In genomic region chr1:56451491-56451890, GRCh38 we compare ENCODE assay signal across 29 cellular contexts.
DNase-seq lines count a peak whose midpoint lies in the region; ATAC-seq, FAIRE-seq and TF ChIP-seq lines count a peak whose summit lies in the region.
"Had no signal": no experiment of that assay in that cellular context is flagged by ENCODE, and none has a peak within 500 bp of the region (broad histone marks: within the 10 kb centered on the region; RNA-seq: fewer than 3 reads in every experiment).

No MANE protein-coding gene starts in this region.

- ATAC-seq in HG03095 (IDR thresholded peaks at IDR 0.05; ENCODE audit: unreplicated experiment): no peak
- ATAC-seq: activated T-cell treated with anti-CD3 and anti-CD28 coated beads, Interleukin-2, amount 50 U/mL, for 4 hours; K562 had no signal

- DNase-seq in DMS53 (lab: John Stamatoyannopoulos, UW) (peak; percentile 38), DMS53 treated with DMSO at 0.1 percent for 48 hours (lab: John Stamatoyannopoulos, UW; ENCODE audit: unreplicated experiment) (no peak), kidney (no peak), type B pancreatic cell (ENCODE audit: extremely low spot score, unreplicated experiment) (no peak), iPS-NIHi7 (ENCODE audit: extremely low spot score) (no peak)
- DNase-seq in activated T-cell treated with anti-CD3 and anti-CD28 coated beads, Interleukin-2, amount 50 U/mL, for 48 hours: no peak
- DNase-seq: 8988T; activated CD4-positive, alpha-beta T cell treated with anti-CD3 and anti-CD28 coated beads, Interleukin-2, amount 10 ng/mL, durations not matched to agents 7 days and 5 days; activated naive CD4-positive, alpha-beta T cell; activated T-cell treated with anti-CD3 and anti-CD28 coated beads, Interleukin-2, amount 50 U/mL, for 4 hours; AML-193; CD4-positive, alpha-beta T cell; EL; glutamatergic neuron; GM23248; mammary epithelial cell; NCI-H2081; NCI-H774; occipital lobe; retina; stimulated activated CD4-positive, alpha-beta T cell treated with anti-CD3 and anti-CD28 coated beads, Interleukin-2, amount 100 ng/mL, for 48 hours; SW 1271 had no signal

- H3K9ac ChIP-seq in kidney (ENCODE audit: low read length in 2 of 2): no peak overlapping the region
- H3K9ac ChIP-seq: GM23248 had no signal

- H3K27me3 Mint-ChIP-seq in nephron (ENCODE audit: low read depth): peaks cover 4% of the 10 kb centered on the region
- no peaks in the 10 kb centered on the region for H3K27me3 Mint-ChIP-seq in type B pancreatic cell
- H3K27me3 Mint-ChIP-seq: activated CD4-positive, alpha-beta T cell treated with anti-CD3 and anti-CD28 coated beads, Interleukin-2, amount 10 ng/mL, durations not matched to agents 7 days and 5 days; CD4-positive, alpha-beta T cell had no signal

- H3K9me3 Mint-ChIP-seq in nephron (no peaks in the 10 kb centered on the region), type B pancreatic cell (peaks cover 4% of the 10 kb centered on the region)
- H3K9me3 Mint-ChIP-seq: activated CD4-positive, alpha-beta T cell treated with anti-CD3 and anti-CD28 coated beads, Interleukin-2, amount 10 ng/mL, durations not matched to agents 7 days and 5 days; activated T-cell treated with anti-CD3 and anti-CD28 coated beads, Interleukin-2, amount 50 U/mL, for 4 hours; CD4-positive, alpha-beta T cell had no signal

- H3K27ac ChIP-seq in kidney (ENCODE audit: low read depth in 2 of 2, low read length in 2 of 2): peak overlapping the region; percentile 1 to 15
- H3K27ac ChIP-seq: GM23248, suprapubic skin had no signal

- H3K4me1 Mint-ChIP-seq in nephron (peaks cover 60% of the 10 kb centered on the region), type B pancreatic cell (ENCODE audit: unreplicated experiment) (peaks cover 38% of the 10 kb centered on the region)
- H3K4me1 Mint-ChIP-seq: activated CD4-positive, alpha-beta T cell treated with anti-CD3 and anti-CD28 coated beads, Interleukin-2, amount 10 ng/mL, durations not matched to agents 7 days and 5 days had no signal

- H3K4me3 Mint-ChIP-seq in nephron: peak overlapping the region in 1 of 3 experiments; percentile 3
- peak overlapping the region; percentile 1 for H3K4me3 Mint-ChIP-seq in type B pancreatic cell
- H3K4me3 Mint-ChIP-seq: activated CD4-positive, alpha-beta T cell treated with anti-CD3 and anti-CD28 coated beads, Interleukin-2, amount 10 ng/mL, durations not matched to agents 7 days and 5 days; activated T-cell treated with anti-CD3 and anti-CD28 coated beads, Interleukin-2, amount 50 U/mL, for 4 hours; CD4-positive, alpha-beta T cell had no signal

- intact Hi-C loops in kidney (cut with DNase I): no loop called here

- H3K4me1 ChIP-seq in kidney (ENCODE audit: control insufficient read depth in 1 of 2, insufficient read depth in 1 of 2, low read depth in 1 of 2, low read length in 2 of 2): peaks cover 20 to 42% of the 10 kb centered on the region in 2 donors

- H3K36me3 Mint-ChIP-seq in nephron (ENCODE audit: low read depth) (no peaks in the 10 kb centered on the region), type B pancreatic cell (no peaks in the 10 kb centered on the region)

- FAIRE-seq in kidney (lab: Jason Lieb, UNC): no peak
- FAIRE-seq: GM12891, K562, urothelium cell line had no signal

- TF ChIP-seq CTCF in kidney (IDR thresholded peaks at IDR 0.05; ENCODE audit: borderline replicate concordance, extremely low read depth, insufficient read depth) (no peak), nephron (IDR thresholded peaks at IDR 0.05; ENCODE audit: unreplicated experiment in 3 of 3) (no peak), type B pancreatic cell (conservative IDR thresholded peaks at IDR 0.05) (no peak)

- H3K9me3 ChIP-seq in kidney (ENCODE audit: control insufficient read depth in 1 of 2, low read length in 2 of 2): no peaks in the 10 kb centered on the region
- H3K9me3 ChIP-seq: MG63, suprapubic skin had no signal

- no peaks in the 10 kb centered on the region for H3K36me3 ChIP-seq in kidney (ENCODE audit: control insufficient read depth in 1 of 2, insufficient read depth in 2 of 2, low read length in 2 of 2)
- H3K36me3 ChIP-seq: MG63, suprapubic skin had no signal

- H3K27ac Mint-ChIP-seq in nephron (peak overlapping the region; percentile 67 to 93 (median 84)), type B pancreatic cell (peak overlapping the region; percentile 46)
- H3K27ac Mint-ChIP-seq: activated CD4-positive, alpha-beta T cell treated with anti-CD3 and anti-CD28 coated beads, Interleukin-2, amount 10 ng/mL, durations not matched to agents 7 days and 5 days; CD4-positive, alpha-beta T cell had no signal

- H3K4me3 ChIP-seq in kidney (ENCODE audit: low read length in 2 of 2): no peak overlapping the region
- H3K4me3 ChIP-seq: GM23248, K562, MG63, suprapubic skin had no signal
